11 cellular contexts compared by ENCODE assay signal in the genomic region with DNA sequence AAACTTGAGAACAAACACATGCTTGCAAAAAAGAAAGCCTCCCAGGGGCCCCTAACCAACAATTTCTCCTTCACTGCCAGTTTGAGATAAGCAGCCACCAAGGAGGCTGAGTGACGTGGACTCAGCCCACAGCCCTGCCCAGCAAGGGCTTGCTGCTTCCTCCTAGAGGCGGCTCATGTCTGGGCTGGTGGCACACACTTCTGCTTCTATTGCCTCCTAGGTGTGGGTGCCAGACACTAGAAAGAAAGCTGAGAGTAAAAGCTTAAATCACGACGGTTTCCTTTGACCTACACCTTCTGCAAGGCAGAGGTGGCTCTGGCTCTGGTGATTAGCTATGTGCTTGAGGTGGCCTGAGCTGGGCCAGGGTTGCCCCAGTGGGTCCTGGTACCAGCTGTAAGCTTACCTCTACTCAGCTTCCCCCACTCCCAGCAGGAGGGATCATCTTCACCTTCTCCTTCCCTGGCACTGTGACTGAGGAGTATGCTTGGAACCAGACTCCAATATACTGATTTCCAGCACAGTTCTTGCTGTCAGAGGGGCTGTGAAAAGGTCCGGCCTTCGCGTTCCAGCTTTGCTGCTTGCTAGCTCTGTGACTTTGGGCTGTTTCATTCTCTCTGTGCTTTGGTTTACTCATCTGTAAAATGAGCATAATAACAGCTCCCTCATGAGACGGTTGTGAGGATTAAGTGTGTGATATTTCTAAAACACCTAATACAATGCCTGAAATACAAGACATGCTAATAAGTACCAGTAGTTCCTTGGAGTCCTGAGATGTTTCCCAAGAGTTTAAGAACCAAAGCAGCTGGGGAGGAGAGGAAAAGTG.
DNase-seq lines count a peak whose midpoint lies in the region; ATAC-seq and TF ChIP-seq lines count a peak whose summit lies in the region.
"Had no signal": no experiment of that assay in that cellular context is flagged by ENCODE, and none has a peak within 500 bp of the region (broad histone marks: within the 10 kb centered on the region; RNA-seq: fewer than 3 reads in every experiment).

No MANE protein-coding gene starts in this region.

- H3K9ac ChIP-seq in BLaER1, result no peak overlapping the region
- no peak overlapping the region for H3K9ac ChIP-seq in SK-N-SH
- H3K9ac ChIP-seq: BLaER1 treated with 17β-estradiol and CSF1 and Interleukin-3, amounts not matched to agents 10 nM and 100 nM had no signal

- H3K9me3 ChIP-seq in BLaER1 (no peaks in the 10 kb centered on the region), BE2C (no peaks in the 10 kb centered on the region), SK-N-SH (no peaks in the 10 kb centered on the region)

- H3F3A ChIP-seq in SK-N-SH (replicated peaks; ENCODE audit: insufficient read depth), result no peaks in the 10 kb centered on the region

- DNase-seq in T-helper 22 cell (ENCODE audit: low read depth) (peak; percentile 71), osteocyte (ENCODE audit: extremely low spot score, unreplicated experiment) (peak; percentile 51), BE2C (no peak), SK-N-SH (no peak), NCI-H2107 (lab: John Stamatoyannopoulos, UW) (no peak)
- peak in 3 of 4 experiments; percentile 13 to 65 (median 47) for DNase-seq in activated naive CD4-positive, alpha-beta T cell (lab: John Stamatoyannopoulos, UW)
- DNase-seq: NCI-H1092 had no signal

- no peak for TF ChIP-seq RAD21 in SK-N-SH (IDR thresholded peaks at IDR 0.05; ENCODE audit: low read length)

- H3K4me2 ChIP-seq in BLaER1, result peak overlapping the region; percentile 31
- H3K4me2 ChIP-seq in SK-N-SH, result no peak overlapping the region

- no peaks in the 10 kb centered on the region for H3K9me3 Mint-ChIP-seq in osteocyte (ENCODE audit: unreplicated experiment)
- H3K9me3 Mint-ChIP-seq: stimulated activated naive CD8-positive, alpha-beta T cell treated with anti-CD3 and anti-CD28 coated beads, Interleukin-15, Interleukin-2, amounts not matched to agents 100 ng/mL and 50 ng/mL, for 24 hours had no signal

- WGBS in SK-N-SH (ENCODE audit: low lambda C conversion rate), result 15% methylated on average over 6 of the region's 8 CpGs

- CTCF ChIA-PET in SK-N-SH (lab: Yijun Ruan, JAX), result interaction anchor here (1.8 to 2.8 kb wide), 2 partner anchors 13 to 314 kb away, joined by 4 to 10 read pairs; no protein-coding TSS in a partner anchor

- no peaks in the 10 kb centered on the region for H3K9me2 ChIP-seq in SK-N-SH

- no peak for TF ChIP-seq CTCF in osteocyte (IDR thresholded peaks at IDR 0.05)
- no peak for TF ChIP-seq CTCF in BE2C (IDR thresholded peaks at IDR 0.05; ENCODE audit: low read depth, low read length)
- TF ChIP-seq CTCF in SK-N-SH (IDR thresholded peaks at IDR 0.05), result no peak

- no peaks in the 10 kb centered on the region for H3K36me3 Mint-ChIP-seq in osteocyte (ENCODE audit: unreplicated experiment)

- H3K27me3 ChIP-seq in BLaER1, result no peaks in the 10 kb centered on the region
- H3K27me3 ChIP-seq in BE2C, result peaks cover 23% of the 10 kb centered on the region
- H3K27me3 ChIP-seq in SK-N-SH (ENCODE audit: insufficient read depth), result peaks cover 52% of the 10 kb centered on the region; the same call in 1 of the 2 replicates
- H3K27me3 ChIP-seq: BLaER1 treated with 17β-estradiol and CSF1 and Interleukin-3, amounts not matched to agents 10 nM and 100 nM had no signal

- H3K36me3 ChIP-seq in BLaER1 (no peaks in the 10 kb centered on the region), BE2C (no peaks in the 10 kb centered on the region), SK-N-SH (replicated peaks in 1 of 2; ENCODE audit: control insufficient read depth in 1 of 2, insufficient read depth in 2 of 2, low read length in 1 of 2) (no peaks in the 10 kb centered on the region)
- H3K36me3 ChIP-seq: BLaER1 treated with 17β-estradiol and CSF1 and Interleukin-3, amounts not matched to agents 10 nM and 100 nM had no signal

- no peak overlapping the region for H3K4me3 Mint-ChIP-seq in osteocyte (ENCODE audit: unreplicated experiment)
- H3K4me3 Mint-ChIP-seq: stimulated activated naive CD8-positive, alpha-beta T cell treated with anti-CD3 and anti-CD28 coated beads, Interleukin-15, Interleukin-2, amounts not matched to agents 100 ng/mL and 50 ng/mL, for 24 hours had no signal

- no peak for TF ChIP-seq EP300 in SK-N-SH (IDR thresholded peaks at IDR 0.05; ENCODE audit: borderline replicate concordance in 1 of 2, low read depth in 1 of 2, low read length in 1 of 2)

- H3K27ac Mint-ChIP-seq in osteocyte (ENCODE audit: unreplicated experiment), result no peak overlapping the region
- H3K27ac Mint-ChIP-seq: stimulated activated naive CD8-positive, alpha-beta T cell treated with anti-CD3 and anti-CD28 coated beads, Interleukin-15, Interleukin-2, amounts not matched to agents 100 ng/mL and 50 ng/mL, for 24 hours had no signal

- peaks cover 13% of the 10 kb centered on the region for H3K4me1 ChIP-seq in BLaER1
- H3K4me1 ChIP-seq in BE2C, result no peaks in the 10 kb centered on the region
- no peaks in the 10 kb centered on the region for H3K4me1 ChIP-seq in SK-N-SH (ENCODE audit: control insufficient read depth in 1 of 2, insufficient read depth in 2 of 2, low read depth in 1 of 2, low read length in 1 of 2)

- POLR2A ChIA-PET in SK-N-SH (lab: Yijun Ruan, JAX), result no interaction called here

- H4K20me1 ChIP-seq in BLaER1, result no peaks in the 10 kb centered on the region
- no peaks in the 10 kb centered on the region for H4K20me1 ChIP-seq in SK-N-SH (ENCODE audit: insufficient read depth)
- H4K20me1 ChIP-seq: BLaER1 treated with 17β-estradiol and CSF1 and Interleukin-3, amounts not matched to agents 10 nM and 100 nM had no signal

- H3K27ac ChIP-seq in BLaER1 (no peak overlapping the region), SK-N-SH (ENCODE audit: low read depth in 2 of 2, low read length in 1 of 2) (no peak overlapping the region)
- H3K27ac ChIP-seq: BLaER1 treated with 17β-estradiol and CSF1 and Interleukin-3, amounts not matched to agents 10 nM and 100 nM had no signal

- H3K27me3 Mint-ChIP-seq in osteocyte (ENCODE audit: unreplicated experiment), result no peaks in the 10 kb centered on the region
- H3K27me3 Mint-ChIP-seq: stimulated activated naive CD8-positive, alpha-beta T cell treated with anti-CD3 and anti-CD28 coated beads, Interleukin-15, Interleukin-2, amounts not matched to agents 100 ng/mL and 50 ng/mL, for 24 hours had no signal

- H3K4me1 Mint-ChIP-seq in osteocyte (ENCODE audit: unreplicated experiment), result no peaks in the 10 kb centered on the region

- ATAC-seq in GM21825 (IDR thresholded peaks at IDR 0.05; ENCODE audit: unreplicated experiment), result no peak

- H3K79me2 ChIP-seq in SK-N-SH (ENCODE audit: insufficient read depth), result no peaks in the 10 kb centered on the region

- no peak overlapping the region for H2AFZ ChIP-seq in SK-N-SH (ENCODE audit: low read depth)

- H3K4me3 ChIP-seq in BLaER1 (no peak overlapping the region), BE2C (ENCODE audit: low read depth, low read length) (no peak overlapping the region), SK-N-SH (ENCODE audit: low read depth in 2 of 2, low read length in 1 of 2) (no peak overlapping the region)
- H3K4me3 ChIP-seq: BLaER1 treated with 17β-estradiol and CSF1 and Interleukin-3, amounts not matched to agents 10 nM and 100 nM had no signal

TF ChIP-seq in SK-N-SH, 30 proteins besides CTCF, POLR2A, EP300 and RAD21 (continues in another document):
- TF ChIP-seq YY1 (IDR thresholded peaks at IDR 0.05; ENCODE audit: low read depth), result no peak
- no peak for TF ChIP-seq EZH2phosphoT487 (IDR thresholded peaks at IDR 0.05; ENCODE audit: borderline replicate concordance, low read depth)
- TF ChIP-seq POLR2AphosphoS5 (IDR thresholded peaks at IDR 0.05; ENCODE audit: low read depth, low read length), result no peak
- TF ChIP-seq, protein P1, sequence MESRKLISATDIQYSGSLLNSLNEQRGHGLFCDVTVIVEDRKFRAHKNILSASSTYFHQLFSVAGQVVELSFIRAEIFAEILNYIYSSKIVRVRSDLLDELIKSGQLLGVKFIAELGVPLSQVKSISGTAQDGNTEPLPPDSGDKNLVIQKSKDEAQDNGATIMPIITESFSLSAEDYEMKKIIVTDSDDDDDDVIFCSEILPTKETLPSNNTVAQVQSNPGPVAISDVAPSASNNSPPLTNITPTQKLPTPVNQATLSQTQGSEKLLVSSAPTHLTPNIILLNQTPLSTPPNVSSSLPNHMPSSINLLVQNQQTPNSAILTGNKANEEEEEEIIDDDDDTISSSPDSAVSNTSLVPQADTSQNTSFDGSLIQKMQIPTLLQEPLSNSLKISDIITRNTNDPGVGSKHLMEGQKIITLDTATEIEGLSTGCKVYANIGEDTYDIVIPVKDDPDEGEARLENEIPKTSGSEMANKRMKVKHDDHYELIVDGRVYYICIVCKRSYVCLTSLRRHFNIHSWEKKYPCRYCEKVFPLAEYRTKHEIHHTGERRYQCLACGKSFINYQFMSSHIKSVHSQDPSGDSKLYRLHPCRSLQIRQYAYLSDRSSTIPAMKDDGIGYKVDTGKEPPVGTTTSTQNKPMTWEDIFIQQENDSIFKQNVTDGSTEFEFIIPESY (IDR thresholded peaks at IDR 0.05; ENCODE audit: borderline replicate concordance, low read depth), result no peak
- TF ChIP-seq SIN3A (IDR thresholded peaks at IDR 0.05; ENCODE audit: borderline replicate concordance, low read depth, low read length), result no peak
- TF ChIP-seq, protein P2, sequence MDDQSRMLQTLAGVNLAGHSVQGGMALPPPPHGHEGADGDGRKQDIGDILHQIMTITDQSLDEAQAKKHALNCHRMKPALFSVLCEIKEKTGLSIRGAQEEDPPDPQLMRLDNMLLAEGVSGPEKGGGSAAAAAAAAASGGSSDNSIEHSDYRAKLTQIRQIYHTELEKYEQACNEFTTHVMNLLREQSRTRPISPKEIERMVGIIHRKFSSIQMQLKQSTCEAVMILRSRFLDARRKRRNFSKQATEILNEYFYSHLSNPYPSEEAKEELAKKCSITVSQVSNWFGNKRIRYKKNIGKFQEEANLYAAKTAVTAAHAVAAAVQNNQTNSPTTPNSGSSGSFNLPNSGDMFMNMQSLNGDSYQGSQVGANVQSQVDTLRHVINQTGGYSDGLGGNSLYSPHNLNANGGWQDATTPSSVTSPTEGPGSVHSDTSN (IDR thresholded peaks at IDR 0.05), result no peak
- no peak for TF ChIP-seq TEAD4 (IDR thresholded peaks at IDR 0.05; ENCODE audit: borderline replicate concordance, insufficient read depth)
- TF ChIP-seq, protein P3, sequence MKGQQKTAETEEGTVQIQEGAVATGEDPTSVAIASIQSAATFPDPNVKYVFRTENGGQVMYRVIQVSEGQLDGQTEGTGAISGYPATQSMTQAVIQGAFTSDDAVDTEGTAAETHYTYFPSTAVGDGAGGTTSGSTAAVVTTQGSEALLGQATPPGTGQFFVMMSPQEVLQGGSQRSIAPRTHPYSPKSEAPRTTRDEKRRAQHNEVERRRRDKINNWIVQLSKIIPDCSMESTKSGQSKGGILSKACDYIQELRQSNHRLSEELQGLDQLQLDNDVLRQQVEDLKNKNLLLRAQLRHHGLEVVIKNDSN (IDR thresholded peaks at IDR 0.05; ENCODE audit: borderline replicate concordance, low read depth), result no peak
- TF ChIP-seq RFX5 (IDR thresholded peaks at IDR 0.05; ENCODE audit: low read length), result no peak
- TF ChIP-seq FOSL2 (IDR thresholded peaks at IDR 0.05; ENCODE audit: borderline replicate concordance, low read depth), result no peak

Comparison
In these comparisons a context has a peak if more than half of its experiments do, and no peak if none do; other contexts are left out.
1. DNase-seq: peak in T-helper 22 cell (single experiment), activated naive CD4-positive, alpha-beta T cell (3 of 4) and osteocyte (single experiment); none in BE2C (single experiment), SK-N-SH (single experiment) and NCI-H2107 (single experiment).